ENCODE assay signal across 10 cellular contexts in genomic region chr1:219090618-219091017, GRCh38.
DNase-seq lines count a peak whose midpoint lies in the region; ATAC-seq, FAIRE-seq and TF ChIP-seq lines count a peak whose summit lies in the region.
"Had no signal": no experiment of that assay in that cellular context is flagged by ENCODE, and none has a peak within 500 bp of the region (broad histone marks: within the 10 kb centered on the region; RNA-seq: fewer than 3 reads in every experiment).

No MANE protein-coding gene starts in this region.

- H3K4me1 ChIP-seq in pancreas: no peaks in the 10 kb centered on the region
- peaks cover 0 to 38% (median 0%) of the 10 kb centered on the region in 9 donors for H3K4me1 ChIP-seq in heart right ventricle

- H3K4me3 ChIP-seq in pancreas (no peak overlapping the region), heart right ventricle (no peak overlapping the region)
- H3K4me3 ChIP-seq: cardiac muscle cell had no signal

- 90 to 96% methylated on average over 1 of the region's 1 CpG for WGBS in pancreas, 2 donors
- WGBS in heart right ventricle, 2 donors: 84 to 93% methylated on average over 1 of the region's 1 CpG

- no peaks in the 10 kb centered on the region for H3K36me3 Mint-ChIP-seq in IgD-negative memory B cell
- no peaks in the 10 kb centered on the region for H3K36me3 Mint-ChIP-seq in activated CD8-positive, alpha-beta T cell treated with anti-CD3 and anti-CD28 coated beads for 36 hours (ENCODE audit: low read depth)
- H3K36me3 Mint-ChIP-seq: activated CD8-positive, alpha-beta memory T cell treated with anti-CD3 and anti-CD28 coated beads, Interleukin-2, amount 10 ng/mL, durations not matched to agents 7 days and 5 days had no signal

- H3K9me3 Mint-ChIP-seq in IgD-negative memory B cell: peaks cover 0 to 26% (median 9%) of the 10 kb centered on the region in 3 donors
- no peaks in the 10 kb centered on the region for H3K9me3 Mint-ChIP-seq in activated CD8-positive, alpha-beta T cell treated with anti-CD3 and anti-CD28 coated beads for 36 hours

- H3K36me3 ChIP-seq in pancreas (no peaks in the 10 kb centered on the region), heart right ventricle (no peaks in the 10 kb centered on the region)
- H3K36me3 ChIP-seq: cardiac muscle cell had no signal

- peak overlapping the region in 3 of 4 donors; percentile 15 to 83 (median 33) for H3K4me3 Mint-ChIP-seq in IgD-negative memory B cell
- no peak overlapping the region for H3K4me3 Mint-ChIP-seq in activated CD8-positive, alpha-beta T cell treated with anti-CD3 and anti-CD28 coated beads for 36 hours
- H3K4me3 Mint-ChIP-seq: activated CD8-positive, alpha-beta memory T cell treated with anti-CD3 and anti-CD28 coated beads, Interleukin-2, amount 10 ng/mL, durations not matched to agents 7 days and 5 days had no signal

- H3K9me3 ChIP-seq in pancreas: no peaks in the 10 kb centered on the region
- H3K9me3 ChIP-seq in heart right ventricle: peaks cover 0 to 16% (median 7%) of the 10 kb centered on the region in 11 donors

- CTCF ChIA-PET in activated CD8-positive, alpha-beta T cell treated with anti-CD3 and anti-CD28 coated beads for 36 hours (lab: Charles Lee): interaction anchor here (1.6 kb wide), 1 partner anchor 11 kb away, joined by 4 read pairs; no protein-coding TSS in a partner anchor

- H3K27me3 Mint-ChIP-seq in IgD-negative memory B cell: no peaks in the 10 kb centered on the region
- H3K27me3 Mint-ChIP-seq in activated CD8-positive, alpha-beta T cell treated with anti-CD3 and anti-CD28 coated beads for 36 hours: peaks cover 3% of the 10 kb centered on the region
- H3K27me3 Mint-ChIP-seq: activated CD8-positive, alpha-beta memory T cell treated with anti-CD3 and anti-CD28 coated beads, Interleukin-2, amount 10 ng/mL, durations not matched to agents 7 days and 5 days had no signal

- peaks cover 48 to 57% (median 53%) of the 10 kb centered on the region in 3 donors for H3K4me1 Mint-ChIP-seq in IgD-negative memory B cell
- H3K4me1 Mint-ChIP-seq in activated CD8-positive, alpha-beta T cell treated with anti-CD3 and anti-CD28 coated beads for 36 hours (ENCODE audit: low read depth): no peaks in the 10 kb centered on the region
- H3K4me1 Mint-ChIP-seq: activated CD8-positive, alpha-beta memory T cell treated with anti-CD3 and anti-CD28 coated beads, Interleukin-2, amount 10 ng/mL, durations not matched to agents 7 days and 5 days had no signal

- ATAC-seq in GM19035 (IDR thresholded peaks at IDR 0.05; ENCODE audit: unreplicated experiment): peak; percentile 91
- peak; percentile 87 for ATAC-seq in HG02840 (IDR thresholded peaks at IDR 0.05; ENCODE audit: low FRiP score, unreplicated experiment)
- ATAC-seq in pancreas: no peak
- no peak for ATAC-seq in activated CD8-positive, alpha-beta T cell treated with anti-CD3 and anti-CD28 coated beads for 36 hours
- no peak for ATAC-seq in heart right ventricle
- ATAC-seq: activated CD8-positive, alpha-beta memory T cell treated with anti-CD3 and anti-CD28 coated beads, Interleukin-2, amount 10 ng/mL, durations not matched to agents 7 days and 5 days had no signal

- intact Hi-C loops in pancreas (cut with DNase I) (no loop called here), heart right ventricle (cut with DNase I) (no loop called here)
- intact Hi-C loops in activated CD8-positive, alpha-beta T cell treated with anti-CD3 and anti-CD28 coated beads for 36 hours (cut with micrococcal nuclease): no loop called here

- POLR2A ChIA-PET in activated CD8-positive, alpha-beta T cell treated with anti-CD3 and anti-CD28 coated beads for 36 hours (lab: Charles Lee): no interaction called here

- H3K27me3 ChIP-seq in pancreas (no peaks in the 10 kb centered on the region), heart right ventricle (no peaks in the 10 kb centered on the region)
- H3K27me3 ChIP-seq: cardiac muscle cell had no signal

- TF ChIP-seq CTCF in pancreas (IDR thresholded peaks at IDR 0.05) (no peak), heart right ventricle (IDR thresholded peaks at IDR 0.05) (no peak)
- no peak for TF ChIP-seq CTCF in activated CD8-positive, alpha-beta T cell treated with anti-CD3 and anti-CD28 coated beads for 36 hours (IDR thresholded peaks at IDR 0.05)

- FAIRE-seq in pancreas (lab: Jason Lieb, UNC): peak; percentile 47

- H3K27ac ChIP-seq in pancreas (no peak overlapping the region), heart right ventricle (no peak overlapping the region)
- H3K27ac ChIP-seq: cardiac muscle cell had no signal

- DNase-seq in pancreas: no peak
- no peak for DNase-seq in NCI-H446 treated with DMSO at 0.1 percent for 48 hours (lab: John Stamatoyannopoulos, UW)
- DNase-seq in T-helper 1 cell: no peak
- DNase-seq in activated CD8-positive, alpha-beta T cell treated with anti-CD3 and anti-CD28 coated beads for 36 hours: no peak
- no peak for DNase-seq in heart right ventricle
- DNase-seq: activated CD8-positive, alpha-beta memory T cell treated with anti-CD3 and anti-CD28 coated beads, Interleukin-2, amount 10 ng/mL, durations not matched to agents 7 days and 5 days had no signal

- H3K27ac Mint-ChIP-seq in IgD-negative memory B cell: peak overlapping the region; percentile 24 to 89 (median 77)
- no peak overlapping the region for H3K27ac Mint-ChIP-seq in activated CD8-positive, alpha-beta T cell treated with anti-CD3 and anti-CD28 coated beads for 36 hours
- H3K27ac Mint-ChIP-seq: activated CD8-positive, alpha-beta memory T cell treated with anti-CD3 and anti-CD28 coated beads, Interleukin-2, amount 10 ng/mL, durations not matched to agents 7 days and 5 days had no signal

Comparison
In these comparisons a context has a peak if more than half of its experiments do, and no peak if none do; other contexts are left out.
1. ATAC-seq: peak in GM19035 (single experiment) and HG02840 (single experiment); none in pancreas (0 of 4), activated CD8-positive, alpha-beta T cell treated with anti-CD3 and anti-CD28 coated beads for 36 hours (single experiment) and heart right ventricle (0 of 8).